In the genomic region with DNA sequence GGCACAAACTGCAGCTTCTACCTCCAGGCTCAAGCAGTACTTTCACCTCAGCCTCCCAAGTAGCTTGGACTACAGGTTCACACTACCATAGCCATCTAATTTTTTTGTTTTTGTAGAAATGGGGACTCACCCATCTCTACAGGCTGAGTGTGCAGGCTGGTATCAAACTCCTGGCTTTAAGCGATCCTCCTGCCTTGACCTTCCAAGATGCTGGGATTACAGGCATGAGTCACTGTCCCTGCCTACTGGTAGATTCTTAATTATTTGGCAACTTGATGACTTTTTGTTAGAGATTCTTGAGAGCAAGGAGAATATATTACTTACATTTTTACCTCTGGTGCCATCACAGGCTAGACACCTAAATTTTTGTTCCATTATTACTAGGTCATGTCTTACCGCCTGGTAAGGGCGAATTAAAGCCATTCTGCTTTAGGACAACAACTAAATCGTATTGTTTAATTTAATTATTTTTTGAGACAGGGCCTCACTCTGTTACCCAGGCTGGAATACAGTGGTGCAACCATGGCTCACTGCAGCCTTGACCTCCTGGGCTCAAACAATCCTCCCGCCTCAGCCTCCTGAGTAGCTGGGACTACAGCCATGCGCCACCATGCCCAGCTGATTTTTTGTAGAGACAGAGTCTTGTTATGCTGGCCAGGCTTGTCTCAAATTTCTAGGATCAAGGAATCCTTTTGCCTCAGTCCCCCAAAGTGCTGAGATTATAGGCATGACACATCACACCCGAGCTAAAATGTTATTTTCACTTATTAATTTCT, we compare ENCODE assay signal across 18 cellular contexts. TPM values are rescaled to one million over a fixed set of nuclear protein-coding genes. Genes with fewer than 3 reads are reported as not detected.
DNase-seq lines count a peak whose midpoint lies in the region; ATAC-seq, FAIRE-seq and TF ChIP-seq lines count a peak whose summit lies in the region.
"Had no signal": no experiment of that assay in that cellular context is flagged by ENCODE, and none has a peak within 500 bp of the region (broad histone marks: within the 10 kb centered on the region; RNA-seq: fewer than 3 reads in every experiment).

No MANE protein-coding gene starts in this region.

- no peak for FAIRE-seq in frontal cortex (lab: Jason Lieb, UNC)

- no peaks in the 10 kb centered on the region for H3K27me3 ChIP-seq in cardiac muscle cell
- H3K27me3 ChIP-seq: SJCRH30, upper lobe of right lung had no signal

- no peak overlapping the region for H3K4me3 ChIP-seq in cardiac muscle cell
- H3K4me3 ChIP-seq: GM23338, SJCRH30, upper lobe of right lung had no signal

- intact Hi-C loops in left ventricle myocardium superior (cut with micrococcal nuclease): no loop called here

- H3K36me3 ChIP-seq in cardiac muscle cell: peaks cover 7% of the 10 kb centered on the region

- H3K27ac ChIP-seq in cardiac muscle cell (peak overlapping the region; percentile 52), VCaP (peak overlapping the region; percentile 35; the same call in 1 of the 2 replicates)
- H3K27ac ChIP-seq: SJCRH30, upper lobe of right lung had no signal

- H3K9me3 ChIP-seq in cardiac muscle cell (ENCODE audit: low read depth): no peaks in the 10 kb centered on the region
- H3K9me3 ChIP-seq: SJCRH30, upper lobe of right lung had no signal

- DNase-seq in cardiac muscle cell (ENCODE audit: low read depth in 1 of 2, low spot score in 1 of 2) (peak in 1 of 2 donors; percentile 19), left ventricle myocardium superior (no peak), fibroblast of gingiva (ENCODE audit: low read depth) (peak; percentile 41), stromal cell of bone marrow (ENCODE audit: low read depth) (peak; percentile 21), frontal cortex (ENCODE audit: low spot score in 2 of 2) (no peak), NCI-H2107 (lab: John Stamatoyannopoulos, UW) (no peak)
- DNase-seq: activated CD4-positive, alpha-beta T cell treated with anti-CD3 and anti-CD28 coated beads for 36 hours; activated CD8-positive, alpha-beta memory T cell treated with anti-CD3 and anti-CD28 coated beads, Interleukin-2, amount 50 U/mL, for 48 hours; activated naive CD4-positive, alpha-beta T cell treated with anti-CD3 and anti-CD28 coated beads, Interleukin-2, amount 10 ng/mL, durations not matched to agents 7 days and 5 days; effector CD8-positive, alpha-beta T cell; GDM1; NCI-H510A; upper lobe of right lung had no signal

- no peak for ATAC-seq in left ventricle myocardium superior
- ATAC-seq in HG03565 (IDR thresholded peaks at IDR 0.05; ENCODE audit: unreplicated experiment): no peak
- ATAC-seq: activated CD4-positive, alpha-beta T cell treated with anti-CD3 and anti-CD28 coated beads for 36 hours; stimulated activated effector memory CD8-positive, alpha-beta T cell treated with anti-CD3 and anti-CD28 coated beads, Interleukin-12 subunit alpha, Interleukin-12 subunit beta, amount 100 ng/mL, for 72 hours; upper lobe of right lung had no signal

- TF ChIP-seq CTCF in cardiac muscle cell (IDR thresholded peaks at IDR 0.05; ENCODE audit: low read depth, low read length) (no peak), VCaP (conservative IDR thresholded peaks at IDR 0.05) (no peak)

- peaks cover 14% of the 10 kb centered on the region for H3K4me1 ChIP-seq in cardiac muscle cell (ENCODE audit: low read depth)

RNA-seq across cellular contexts. Expression of gene DYNC1I2, which starts 15.7 kb away (rescaled TPM):
- total RNA-seq in cardiac muscle cell (79.9 and 82.4 TPM in 2 replicates), left ventricle myocardium superior (71.2 TPM), frontal cortex (280 TPM)
- polyA plus RNA-seq in cardiac muscle cell: 62.2 and 67.5 TPM in 2 replicates

Comparison
In these comparisons a context has a peak if more than half of its experiments do, and no peak if none do; other contexts are left out.
1. DNase-seq: peak in fibroblast of gingiva (single experiment) and stromal cell of bone marrow (single experiment); none in left ventricle myocardium superior (single experiment), frontal cortex (0 of 2) and NCI-H2107 (single experiment).